8 cellular contexts compared by ENCODE assay signal in the genomic region with DNA sequence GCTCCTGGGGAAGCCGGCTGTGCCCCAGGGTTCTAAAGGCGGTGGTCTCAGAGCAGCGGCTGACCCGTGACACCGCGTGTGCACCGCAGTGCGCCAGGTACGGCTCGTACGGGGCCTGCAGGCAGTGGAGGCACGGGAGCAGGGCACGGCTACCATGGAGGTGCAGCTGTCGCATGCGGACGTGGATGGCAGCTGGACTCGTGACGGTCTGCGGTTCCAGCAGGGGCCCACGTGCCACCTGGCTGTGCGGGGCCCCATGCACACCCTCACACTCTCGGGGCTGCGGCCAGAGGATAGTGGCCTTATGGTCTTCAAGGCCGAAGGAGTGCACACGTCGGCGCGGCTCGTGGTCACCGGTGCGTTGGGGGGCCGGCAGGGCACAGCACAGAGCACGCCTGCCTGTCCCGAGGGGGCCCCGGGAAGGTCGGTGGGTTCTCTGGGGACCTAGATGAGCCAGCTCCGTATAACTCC.
DNase-seq lines count a peak whose midpoint lies in the region; ATAC-seq, FAIRE-seq and TF ChIP-seq lines count a peak whose summit lies in the region.

No MANE protein-coding gene starts in this region.

- peaks cover 5% of the 10 kb centered on the region for H3K4me1 ChIP-seq in mucosa of stomach (ENCODE audit: control insufficient read depth, insufficient read depth, low read length)

- H3K36me3 ChIP-seq in bronchial epithelial cell (ENCODE audit: control insufficient read depth, insufficient read depth, low read length) (peaks cover 4% of the 10 kb centered on the region), mucosa of stomach (ENCODE audit: control insufficient read depth, insufficient read depth, low read length) (no peaks in the 10 kb centered on the region)

- no peaks in the 10 kb centered on the region for H3K9me3 Mint-ChIP-seq in activated naive CD4-positive, alpha-beta T cell treated with anti-CD3 and anti-CD28 coated beads, Interleukin-2, amount 50 U/mL, for 24 hours

- DNase-seq in activated naive CD4-positive, alpha-beta T cell (lab: John Stamatoyannopoulos, UW) = no peak
- DNase-seq in bronchial epithelial cell (ENCODE audit: low read depth) (no peak), HT-29 (ENCODE audit: low spot score) (no peak), glomerular visceral epithelial cell (ENCODE audit: extremely low spot score) (no peak), NCI-H1930 (lab: John Stamatoyannopoulos, UW) (no peak)

- H3K4me3 Mint-ChIP-seq in activated naive CD4-positive, alpha-beta T cell treated with anti-CD3 and anti-CD28 coated beads, Interleukin-2, amount 50 U/mL, for 24 hours = peak overlapping the region; percentile 81

- TF ChIP-seq CTCF in bronchial epithelial cell (IDR thresholded peaks at IDR 0.05; ENCODE audit: insufficient read depth, low read length, severe bottlenecking) = no peak

- H3K27me3 ChIP-seq in bronchial epithelial cell (ENCODE audit: control insufficient read depth, insufficient read depth, low read length) (no peaks in the 10 kb centered on the region), mucosa of stomach (ENCODE audit: control insufficient read depth, insufficient read depth, low read length) (peaks cover 10% of the 10 kb centered on the region)

- H3K4me1 Mint-ChIP-seq in activated naive CD4-positive, alpha-beta T cell treated with anti-CD3 and anti-CD28 coated beads, Interleukin-2, amount 50 U/mL, for 24 hours = peaks cover 10% of the 10 kb centered on the region

- no peaks in the 10 kb centered on the region for H3K27me3 Mint-ChIP-seq in activated naive CD4-positive, alpha-beta T cell treated with anti-CD3 and anti-CD28 coated beads, Interleukin-2, amount 50 U/mL, for 24 hours

- H3K9ac ChIP-seq in mucosa of stomach (ENCODE audit: low read length) = peak overlapping the region; percentile 47

- FAIRE-seq in bronchial epithelial cell (lab: Jason Lieb, UNC) = no peak

- no peak overlapping the region for H3K27ac Mint-ChIP-seq in activated naive CD4-positive, alpha-beta T cell treated with anti-CD3 and anti-CD28 coated beads, Interleukin-2, amount 50 U/mL, for 24 hours

- peak overlapping the region; percentile 38 for H3K4me3 ChIP-seq in bronchial epithelial cell (ENCODE audit: low read depth, low read length)
- no peak overlapping the region for H3K4me3 ChIP-seq in mucosa of stomach (ENCODE audit: low read length)

- no peaks in the 10 kb centered on the region for H3K9me3 ChIP-seq in mucosa of stomach (ENCODE audit: control insufficient read depth, low read length)

- no peak for ATAC-seq in HG02884 (IDR thresholded peaks at IDR 0.05; ENCODE audit: unreplicated experiment)

- H3K36me3 Mint-ChIP-seq in activated naive CD4-positive, alpha-beta T cell treated with anti-CD3 and anti-CD28 coated beads, Interleukin-2, amount 50 U/mL, for 24 hours = no peaks in the 10 kb centered on the region
